Comparison of ENCODE assay signal across 22 cellular contexts in the genomic region with DNA sequence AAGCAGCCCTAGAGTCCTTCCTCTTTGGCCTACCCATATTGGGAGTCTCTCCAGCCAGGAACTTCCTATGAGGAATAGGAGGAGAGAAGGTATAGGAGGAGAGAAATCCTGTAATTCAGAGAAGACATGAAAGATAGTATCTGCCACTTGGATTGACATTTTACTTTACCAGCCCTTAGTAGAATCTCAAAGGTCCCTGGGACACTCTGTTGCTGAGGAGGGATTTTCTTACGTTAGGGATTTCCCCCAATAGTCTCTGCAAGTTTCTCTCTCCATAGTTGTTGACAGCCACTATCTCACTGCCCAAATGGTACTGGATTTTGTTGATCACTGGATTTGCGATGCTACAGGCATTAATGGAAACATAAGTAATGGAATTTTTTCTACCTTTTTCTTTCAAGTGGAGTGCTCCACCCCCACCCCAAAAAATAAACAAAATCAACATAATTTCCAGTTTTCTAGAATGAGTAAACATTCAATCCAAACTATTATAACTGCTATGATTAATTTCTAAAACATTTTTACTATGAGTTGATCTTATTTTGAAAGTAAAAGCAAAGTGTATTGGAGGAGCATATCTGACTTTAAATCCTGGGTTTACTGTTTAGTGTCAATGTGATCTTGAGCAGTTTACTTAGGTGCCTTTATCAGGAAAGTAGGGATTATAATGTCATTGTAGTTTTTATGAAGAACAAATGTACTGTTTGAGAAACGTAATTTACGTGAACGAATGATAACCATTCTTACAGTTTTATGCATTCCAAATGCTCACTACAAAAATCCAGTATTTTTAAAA.
"Had no signal": no experiment of that assay in that cellular context is flagged by ENCODE, and none has a peak within 500 bp of the region (broad histone marks: within the 10 kb centered on the region; RNA-seq: fewer than 3 reads in every experiment).

No MANE protein-coding gene starts in this region.

- H3K4me3 ChIP-seq: body of pancreas, cardiac muscle cell, hepatocyte, left lung, lung, tibial nerve had no signal

- H3K4me1 ChIP-seq: body of pancreas, left lung, tibial nerve had no signal

- H3K27me3 ChIP-seq: body of pancreas, cardiac muscle cell, hepatocyte, left lung, tibial nerve had no signal

- H3K36me3 ChIP-seq: cardiac muscle cell, left lung, tibial nerve had no signal

- H3K9me3 Mint-ChIP-seq: activated CD4-positive, alpha-beta memory T cell treated with anti-CD3 and anti-CD28 coated beads for 36 hours; immature natural killer cell had no signal

- H3K4me3 Mint-ChIP-seq: activated CD4-positive, alpha-beta memory T cell treated with anti-CD3 and anti-CD28 coated beads for 36 hours; activated naive CD4-positive, alpha-beta T cell treated with anti-CD3 and anti-CD28 coated beads for 36 hours; activated T-cell treated with anti-CD3 and anti-CD28 coated beads, Interleukin-2, amount 50 U/mL, for 72 hours; immature natural killer cell; mesothelial cell of epicardium; naive thymus-derived CD8-positive, alpha-beta T cell; stimulated activated naive CD8-positive, alpha-beta T cell treated with anti-CD3 and anti-CD28 coated beads, Interleukin-15, Interleukin-2, amounts not matched to agents 100 ng/mL and 50 ng/mL, for 24 hours had no signal

- H3K27ac ChIP-seq: body of pancreas, cardiac muscle cell, hepatocyte, left lung, tibial nerve had no signal

- H3K9me3 ChIP-seq: body of pancreas, left lung, tibial nerve had no signal

- H3K27me3 Mint-ChIP-seq: naive thymus-derived CD8-positive, alpha-beta T cell; progenitor cell of endocrine pancreas had no signal

- H3K27ac Mint-ChIP-seq: activated CD4-positive, alpha-beta memory T cell treated with anti-CD3 and anti-CD28 coated beads for 36 hours; activated naive CD4-positive, alpha-beta T cell treated with anti-CD3 and anti-CD28 coated beads for 36 hours; activated T-cell treated with anti-CD3 and anti-CD28 coated beads, Interleukin-2, amount 50 U/mL, for 72 hours; immature natural killer cell; mesothelial cell of epicardium; progenitor cell of endocrine pancreas; stimulated activated naive CD8-positive, alpha-beta T cell treated with anti-CD3 and anti-CD28 coated beads, Interleukin-15, Interleukin-2, amounts not matched to agents 100 ng/mL and 50 ng/mL, for 24 hours had no signal

- DNase-seq: activated CD4-positive, alpha-beta memory T cell treated with anti-CD3 and anti-CD28 coated beads for 36 hours; activated CD4-positive, alpha-beta T cell treated with anti-CD3 and anti-CD28 coated beads for 48 hours; activated CD4-positive, CD25-positive, alpha-beta regulatory T cell; activated effector memory CD4-positive, alpha-beta T cell treated with Interleukin-2 at 50 U/mL for 16 hours; activated naive CD4-positive, alpha-beta T cell treated with anti-CD3 and anti-CD28 coated beads for 36 hours; activated T-cell treated with anti-CD3 and anti-CD28 coated beads, Interleukin-2, amount 50 U/mL, for 72 hours; anterior cingulate cortex; body of pancreas; cortex of kidney; immature natural killer cell; left lung; naive thymus-derived CD8-positive, alpha-beta T cell; retina; stimulated activated CD4-positive, alpha-beta T cell treated with anti-CD3 and anti-CD28 coated beads, Interleukin-4, amount 100 ng/mL, for 1 hour; T-helper 1 cell had no signal

- ATAC-seq: activated T-cell treated with anti-CD3 and anti-CD28 coated beads, Interleukin-2, amount 50 U/mL, for 72 hours; body of pancreas; left lung; naive thymus-derived CD8-positive, alpha-beta T cell had no signal

- H3K36me3 Mint-ChIP-seq: activated CD4-positive, alpha-beta memory T cell treated with anti-CD3 and anti-CD28 coated beads for 36 hours; mesothelial cell of epicardium; naive thymus-derived CD8-positive, alpha-beta T cell had no signal
